8 cellular contexts compared by ENCODE assay signal in genomic region chr7:732094-732541, GRCh38. TPM values are rescaled to one million over a fixed set of nuclear protein-coding genes. Genes with fewer than 3 reads are reported as not detected.
DNase-seq lines count a peak whose midpoint lies in the region; ATAC-seq and TF ChIP-seq lines count a peak whose summit lies in the region.

No MANE protein-coding gene starts in this region.

- ATAC-seq in WTC11 (peak; percentile 55), HG03135 (IDR thresholded peaks at IDR 0.05; ENCODE audit: unreplicated experiment) (no peak)

- H3K27ac Mint-ChIP-seq in WTC11: no peak overlapping the region

- CTCF ChIA-PET in WTC11 (lab: Charles Lee): interaction anchor here (1.0 to 2.3 kb wide), 6 partner anchors 54 to 410 kb away, joined by 3 to 10 read pairs (median 4); no protein-coding TSS in a partner anchor

- no peak overlapping the region for H3K4me3 Mint-ChIP-seq in WTC11

- DNase-seq in stimulated activated CD4-positive, alpha-beta T cell treated with anti-CD3 and anti-CD28 coated beads, Interleukin-4, amount 100 ng/mL, for 24 hours: peak; percentile 18
- no peak for DNase-seq in stimulated activated CD4-positive, alpha-beta T cell treated with anti-CD3 and anti-CD28 coated beads, Interleukin-2, amount 100 ng/mL, for 24 hours
- peak; percentile 54 for DNase-seq in WTC11 (ENCODE audit: low spot score)
- peak; percentile 83 for DNase-seq in iPS-NIHi11 (ENCODE audit: low spot score)
- no peak for DNase-seq in NK-92 treated with Interleukin-12 subunit alpha and Interleukin-12 subunit beta, amount 100 ng/mL, for 24 hours (lab: John Stamatoyannopoulos, UW)
- DNase-seq in cerebellum (ENCODE audit: low spot score): no peak
- no peak for DNase-seq in caudate nucleus (lab: John Stamatoyannopoulos, UW)

- peaks cover 9% of the 10 kb centered on the region for H3K4me1 Mint-ChIP-seq in WTC11

- no peak for TF ChIP-seq CTCF in WTC11 (IDR thresholded peaks at IDR 0.05)

- POLR2A ChIA-PET in WTC11 (lab: Charles Lee): interaction anchor here (0.5 kb wide), 1 partner anchor 20 kb away, joined by 3 read pairs; no protein-coding TSS in a partner anchor

- 0 out of 2 replicates have a peak, but pooled peaks cover 4% of the 10 kb centered on the region for H3K9me3 Mint-ChIP-seq in WTC11

- no peak overlapping the region for H3K27ac ChIP-seq in caudate nucleus (ENCODE audit: low read depth, low read length)

- peaks cover 19% of the 10 kb centered on the region for H3K36me3 Mint-ChIP-seq in WTC11

- H3K27me3 Mint-ChIP-seq in WTC11 (ENCODE audit: low read depth): no peaks in the 10 kb centered on the region

TF ChIP-seq in WTC11, 78 proteins besides CTCF, POLR2A, EP300 and RAD21:
- no peak for TF ChIP-seq SMAD4 (CRISPR knock-in tag; IDR thresholded peaks at IDR 0.05)
- no peak for TF ChIP-seq RELA (CRISPR knock-in tag; IDR thresholded peaks at IDR 0.05; ENCODE audit: borderline replicate concordance)
- TF ChIP-seq, protein P1, sequence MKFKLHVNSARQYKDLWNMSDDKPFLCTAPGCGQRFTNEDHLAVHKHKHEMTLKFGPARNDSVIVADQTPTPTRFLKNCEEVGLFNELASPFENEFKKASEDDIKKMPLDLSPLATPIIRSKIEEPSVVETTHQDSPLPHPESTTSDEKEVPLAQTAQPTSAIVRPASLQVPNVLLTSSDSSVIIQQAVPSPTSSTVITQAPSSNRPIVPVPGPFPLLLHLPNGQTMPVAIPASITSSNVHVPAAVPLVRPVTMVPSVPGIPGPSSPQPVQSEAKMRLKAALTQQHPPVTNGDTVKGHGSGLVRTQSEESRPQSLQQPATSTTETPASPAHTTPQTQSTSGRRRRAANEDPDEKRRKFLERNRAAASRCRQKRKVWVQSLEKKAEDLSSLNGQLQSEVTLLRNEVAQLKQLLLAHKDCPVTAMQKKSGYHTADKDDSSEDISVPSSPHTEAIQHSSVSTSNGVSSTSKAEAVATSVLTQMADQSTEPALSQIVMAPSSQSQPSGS (CRISPR knock-in tag; IDR thresholded peaks at IDR 0.05; ENCODE audit: borderline replicate concordance, low read depth): no peak
- peak; percentile 53; the same call in 1 of the 2 replicates for TF ChIP-seq GABPB1 (CRISPR knock-in tag; IDR thresholded peaks at IDR 0.05)
- TF ChIP-seq, protein P2, sequence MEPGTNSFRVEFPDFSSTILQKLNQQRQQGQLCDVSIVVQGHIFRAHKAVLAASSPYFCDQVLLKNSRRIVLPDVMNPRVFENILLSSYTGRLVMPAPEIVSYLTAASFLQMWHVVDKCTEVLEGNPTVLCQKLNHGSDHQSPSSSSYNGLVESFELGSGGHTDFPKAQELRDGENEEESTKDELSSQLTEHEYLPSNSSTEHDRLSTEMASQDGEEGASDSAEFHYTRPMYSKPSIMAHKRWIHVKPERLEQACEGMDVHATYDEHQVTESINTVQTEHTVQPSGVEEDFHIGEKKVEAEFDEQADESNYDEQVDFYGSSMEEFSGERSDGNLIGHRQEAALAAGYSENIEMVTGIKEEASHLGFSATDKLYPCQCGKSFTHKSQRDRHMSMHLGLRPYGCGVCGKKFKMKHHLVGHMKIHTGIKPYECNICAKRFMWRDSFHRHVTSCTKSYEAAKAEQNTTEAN (CRISPR knock-in tag; IDR thresholded peaks at IDR 0.05): no peak

RNA-seq across cellular contexts. Expression of gene PRKAR1B, which starts 5.0 kb away (rescaled TPM):
- total RNA-seq in WTC11 (2021) (40.8 to 44.1 TPM (median 43.6 TPM) in 3 replicates), cerebellum (41.4 TPM)

RNA-seq across cellular contexts. Expression of gene DNAAF5, which starts 5.6 kb away (rescaled TPM):
- total RNA-seq in WTC11 (2021) (55.5 to 62.2 TPM (median 56.0 TPM) in 3 replicates), cerebellum (13.6 TPM)

Comparison
In these comparisons a context has a peak if more than half of its experiments do, and no peak if none do; other contexts are left out.
1. DNase-seq: peak in stimulated activated CD4-positive, alpha-beta T cell treated with anti-CD3 and anti-CD28 coated beads, Interleukin-4, amount 100 ng/mL, for 24 hours (single experiment), WTC11 (single experiment) and iPS-NIHi11 (single experiment); none in stimulated activated CD4-positive, alpha-beta T cell treated with anti-CD3 and anti-CD28 coated beads, Interleukin-2, amount 100 ng/mL, for 24 hours (0 of 2), NK-92 treated with Interleukin-12 subunit alpha and Interleukin-12 subunit beta, amount 100 ng/mL, for 24 hours (single experiment), cerebellum (single experiment) and caudate nucleus (0 of 61).